In genomic region chr11:73648629-73649046, GRCh38 we compare ENCODE assay signal across 1 cellular context.
TF ChIP-seq lines count a peak whose summit lies in the region.

No MANE protein-coding gene starts in this region.

TF ChIP-seq in SK-N-SH, 30 proteins besides CTCF, POLR2A, EP300 and RAD21 (continued from another document):
- TF ChIP-seq, protein P1, sequence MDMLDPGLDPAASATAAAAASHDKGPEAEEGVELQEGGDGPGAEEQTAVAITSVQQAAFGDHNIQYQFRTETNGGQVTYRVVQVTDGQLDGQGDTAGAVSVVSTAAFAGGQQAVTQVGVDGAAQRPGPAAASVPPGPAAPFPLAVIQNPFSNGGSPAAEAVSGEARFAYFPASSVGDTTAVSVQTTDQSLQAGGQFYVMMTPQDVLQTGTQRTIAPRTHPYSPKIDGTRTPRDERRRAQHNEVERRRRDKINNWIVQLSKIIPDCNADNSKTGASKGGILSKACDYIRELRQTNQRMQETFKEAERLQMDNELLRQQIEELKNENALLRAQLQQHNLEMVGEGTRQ (IDR thresholded peaks at IDR 0.05; ENCODE audit: borderline replicate concordance, low read depth, low read length), result no peak
- TF ChIP-seq TCF12 (IDR thresholded peaks at IDR 0.05) (no peak), RXRA (IDR thresholded peaks at IDR 0.05; ENCODE audit: borderline replicate concordance, low read depth) (no peak)
TF ChIP-seq in SK-N-SH: peak in this region for 0.
